ENCODE assay signal across 1 cellular context in genomic region chr5:158351485-158352140, GRCh38.
TF ChIP-seq lines count a peak whose summit lies in the region.

No MANE protein-coding gene starts in this region.

TF ChIP-seq in GM23338, 12 proteins besides CTCF, POLR2A, EP300 and RAD21 (continued from another document):
- TF ChIP-seq ZNF462 (CRISPR knock-in tag; IDR thresholded peaks at IDR 0.05) (no peak), EZH2phosphoT487 (IDR thresholded peaks at IDR 0.05; ENCODE audit: unreplicated experiment) (no peak), STAT1 (IDR thresholded peaks at IDR 0.05; ENCODE audit: unreplicated experiment) (no peak), EZH2 (IDR thresholded peaks at IDR 0.05; ENCODE audit: low read depth, unreplicated experiment) (no peak), CREB1 (CRISPR knock-in tag; IDR thresholded peaks at IDR 0.05; ENCODE audit: low read depth) (no peak)
